In genomic region chr15:92803852-92804609, GRCh38 we compare ENCODE assay signal across 9 cellular contexts.
A peak's percentile ranks its signal among the peaks of the same experiment; 100 is the strongest.
DNase-seq lines count a peak whose midpoint lies in the region; ATAC-seq and TF ChIP-seq lines count a peak whose summit lies in the region.
"Had no signal": no experiment of that assay in that cellular context is flagged by ENCODE, and none has a peak within 500 bp of the region (broad histone marks: within the 10 kb centered on the region; RNA-seq: fewer than 3 reads in every experiment).

No MANE protein-coding gene starts in this region.

- ATAC-seq in HG02759 (IDR thresholded peaks at IDR 0.05; ENCODE audit: unreplicated experiment) (peak; percentile 46), omental fat pad (ENCODE audit: low FRiP score) (peak; percentile 90), thoracic aorta (ENCODE audit: insufficient number of reproducible peaks, low FRiP score, low read depth) (peak; percentile 83)

- peak overlapping the region; percentile 79 to 94 for H3K27ac ChIP-seq in thoracic aorta
- H3K27ac ChIP-seq: SK-N-MC had no signal

- no peaks in the 10 kb centered on the region for H3K36me3 ChIP-seq in thoracic aorta

- H3K9me3 ChIP-seq in thoracic aorta = no peaks in the 10 kb centered on the region

- no peaks in the 10 kb centered on the region for H3K27me3 ChIP-seq in thoracic aorta (replicated peaks; ENCODE audit: insufficient read depth)

- TF ChIP-seq CTCF in fibroblast of mammary gland (conservative IDR thresholded peaks at IDR 0.05; ENCODE audit: control insufficient read depth, insufficient read depth, low read depth, low read length) = no peak
- no peak for TF ChIP-seq CTCF in omental fat pad (IDR thresholded peaks at IDR 0.05)
- TF ChIP-seq CTCF in thoracic aorta (IDR thresholded peaks at IDR 0.05) = no peak

- in situ Hi-C loops in G401 (cut with HindIII; ENCODE audit: low sequenced_read_pairs) = no loop called here

- peaks cover 38 to 52% of the 10 kb centered on the region in 2 donors for H3K4me1 ChIP-seq in thoracic aorta (ENCODE audit: control insufficient read depth in 1 of 2, low read depth in 2 of 2)

- DNase-seq in G401 (ENCODE audit: low spot score) (peak; percentile 26), NOMO-1 treated with DMSO at 0.1 percent for 48 hours (lab: John Stamatoyannopoulos, UW; ENCODE audit: unreplicated experiment) (peak; percentile 100), activated T-cell treated with anti-CD3 and anti-CD28 coated beads for 4 hours (peak; percentile 59), fibroblast of mammary gland (ENCODE audit: low read depth) (peak; percentile 100), omental fat pad (ENCODE audit: low spot score) (peak; percentile 60), thoracic aorta (ENCODE audit: low spot score) (peak; percentile 79), ecto neural progenitor cell (ENCODE audit: low spot score) (no peak)

- H3K4me3 ChIP-seq in fibroblast of mammary gland (ENCODE audit: control insufficient read depth, low read depth, low read length) (no peak overlapping the region), thoracic aorta (no peak overlapping the region)
- H3K4me3 ChIP-seq: SK-N-MC had no signal
